1 cellular context compared by ENCODE assay signal in the genomic region with DNA sequence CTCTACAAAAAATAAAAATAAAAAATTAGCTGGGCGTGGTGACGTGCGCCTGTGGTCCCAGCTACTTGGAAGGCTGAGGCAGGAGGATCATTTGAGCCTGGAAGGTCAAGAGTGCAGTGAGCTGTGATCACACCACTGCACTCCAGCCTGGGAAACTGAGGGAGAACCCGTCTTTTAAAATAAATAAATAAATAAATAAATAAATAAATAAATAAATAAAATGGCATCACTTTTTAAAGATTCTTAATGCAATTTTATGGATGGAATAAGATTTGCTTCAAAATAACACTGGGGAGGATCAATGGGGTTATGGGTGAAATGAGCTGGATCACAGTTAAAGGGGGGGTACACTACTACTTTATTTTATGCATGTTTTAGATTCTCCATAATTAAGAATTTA.
TF ChIP-seq lines count a peak whose summit lies in the region.

No MANE protein-coding gene starts in this region.

TF ChIP-seq in HEK293, 187 proteins besides CTCF, POLR2A, EP300 and RAD21 (continued from another document):
- TF ChIP-seq ZNF518A (tag by site-specific recombination; conservative IDR thresholded peaks at IDR 0.05; ENCODE audit: low read depth) (peak; percentile 90), ZBTB8A (tag by site-specific recombination; IDR thresholded peaks at IDR 0.05) (peak; percentile 69), ZEB2 (tag by site-specific recombination; IDR thresholded peaks at IDR 0.05) (no peak), REST (tag by site-specific recombination; IDR thresholded peaks at IDR 0.05) (peak; percentile 60; the same call in 1 of the 2 replicates), ZNF513 (tag by site-specific recombination; IDR thresholded peaks at IDR 0.05) (no peak), ZNF561 (tag by site-specific recombination; IDR thresholded peaks at IDR 0.05; ENCODE audit: borderline replicate concordance) (no peak), ZNF658 (tag by site-specific recombination; IDR thresholded peaks at IDR 0.05) (no peak), ZSCAN16 (tag by site-specific recombination; IDR thresholded peaks at IDR 0.05) (no peak), GFI1B (tag by site-specific recombination; IDR thresholded peaks at IDR 0.05) (no peak), ZNF404 (tag by site-specific recombination; IDR thresholded peaks at IDR 0.05) (0 out of 2 replicates have a peak, but pooled peaks have one; percentile 33), ZSCAN23 (tag by site-specific recombination; IDR thresholded peaks at IDR 0.05) (no peak), ZNF654 (tag by site-specific recombination; IDR thresholded peaks at IDR 0.05; ENCODE audit: low read depth) (peak; percentile 48), ZNF426 (tag by site-specific recombination; IDR thresholded peaks at IDR 0.05) (peak; percentile 87), KLF7 (tag by site-specific recombination; IDR thresholded peaks at IDR 0.05; ENCODE audit: borderline replicate concordance) (no peak), ZNF560 (tag by site-specific recombination; IDR thresholded peaks at IDR 0.05; ENCODE audit: borderline replicate concordance) (peak; percentile 80), ZNF501 (tag by site-specific recombination; IDR thresholded peaks at IDR 0.05) (0 out of 2 replicates have a peak, but pooled peaks have one; percentile 40), ZNF2 (tag by site-specific recombination; IDR thresholded peaks at IDR 0.05) (no peak), REPIN1 (tag by site-specific recombination; IDR thresholded peaks at IDR 0.05; ENCODE audit: low read depth) (no peak), GLIS2 (tag by site-specific recombination; IDR thresholded peaks at IDR 0.05) (no peak), ZNF510 (tag by site-specific recombination; IDR thresholded peaks at IDR 0.05; ENCODE audit: insufficient replicate concordance) (peak; percentile 17)
- TF ChIP-seq, protein P1, sequence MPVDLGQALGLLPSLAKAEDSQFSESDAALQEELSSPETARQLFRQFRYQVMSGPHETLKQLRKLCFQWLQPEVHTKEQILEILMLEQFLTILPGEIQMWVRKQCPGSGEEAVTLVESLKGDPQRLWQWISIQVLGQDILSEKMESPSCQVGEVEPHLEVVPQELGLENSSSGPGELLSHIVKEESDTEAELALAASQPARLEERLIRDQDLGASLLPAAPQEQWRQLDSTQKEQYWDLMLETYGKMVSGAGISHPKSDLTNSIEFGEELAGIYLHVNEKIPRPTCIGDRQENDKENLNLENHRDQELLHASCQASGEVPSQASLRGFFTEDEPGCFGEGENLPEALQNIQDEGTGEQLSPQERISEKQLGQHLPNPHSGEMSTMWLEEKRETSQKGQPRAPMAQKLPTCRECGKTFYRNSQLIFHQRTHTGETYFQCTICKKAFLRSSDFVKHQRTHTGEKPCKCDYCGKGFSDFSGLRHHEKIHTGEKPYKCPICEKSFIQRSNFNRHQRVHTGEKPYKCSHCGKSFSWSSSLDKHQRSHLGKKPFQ (tag by site-specific recombination; IDR thresholded peaks at IDR 0.05): no peak
